In the genomic region with DNA sequence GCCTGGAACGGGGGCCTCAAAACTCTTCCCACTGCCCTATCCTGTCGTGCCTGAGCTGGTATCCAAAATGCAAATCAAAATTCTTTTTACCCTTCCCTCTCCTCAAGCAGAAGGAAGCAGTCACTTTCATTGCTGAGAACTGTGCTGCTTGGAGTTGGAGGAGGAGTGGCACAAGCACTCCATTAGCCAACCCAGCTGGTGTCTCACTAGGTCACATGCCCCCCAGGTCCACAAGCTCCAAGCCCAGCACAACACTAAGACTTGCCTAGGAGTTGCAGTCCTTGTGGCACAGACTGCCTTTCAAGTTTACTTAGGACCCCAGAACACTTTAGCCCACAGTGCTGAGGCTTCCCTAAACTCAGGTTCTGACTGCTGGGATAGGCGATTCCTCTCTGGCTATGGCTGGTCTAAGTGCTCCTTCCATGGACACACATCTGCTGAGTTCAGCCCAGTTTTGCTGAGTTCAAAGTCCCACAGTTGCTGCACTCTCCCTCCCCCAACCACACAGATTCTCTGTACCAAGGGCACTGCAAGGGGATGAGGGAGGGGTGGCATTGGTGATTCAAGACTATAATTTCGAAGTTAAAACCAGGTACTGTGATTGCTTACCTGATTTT, we compare ENCODE assay signal across 1 cellular context.
TF ChIP-seq lines count a peak whose summit lies in the region.

No MANE protein-coding gene starts in this region.

TF ChIP-seq in HepG2, 621 proteins besides CTCF, POLR2A, EP300 and RAD21 (continued from another document and continues in another):
- TF ChIP-seq, protein P1, sequence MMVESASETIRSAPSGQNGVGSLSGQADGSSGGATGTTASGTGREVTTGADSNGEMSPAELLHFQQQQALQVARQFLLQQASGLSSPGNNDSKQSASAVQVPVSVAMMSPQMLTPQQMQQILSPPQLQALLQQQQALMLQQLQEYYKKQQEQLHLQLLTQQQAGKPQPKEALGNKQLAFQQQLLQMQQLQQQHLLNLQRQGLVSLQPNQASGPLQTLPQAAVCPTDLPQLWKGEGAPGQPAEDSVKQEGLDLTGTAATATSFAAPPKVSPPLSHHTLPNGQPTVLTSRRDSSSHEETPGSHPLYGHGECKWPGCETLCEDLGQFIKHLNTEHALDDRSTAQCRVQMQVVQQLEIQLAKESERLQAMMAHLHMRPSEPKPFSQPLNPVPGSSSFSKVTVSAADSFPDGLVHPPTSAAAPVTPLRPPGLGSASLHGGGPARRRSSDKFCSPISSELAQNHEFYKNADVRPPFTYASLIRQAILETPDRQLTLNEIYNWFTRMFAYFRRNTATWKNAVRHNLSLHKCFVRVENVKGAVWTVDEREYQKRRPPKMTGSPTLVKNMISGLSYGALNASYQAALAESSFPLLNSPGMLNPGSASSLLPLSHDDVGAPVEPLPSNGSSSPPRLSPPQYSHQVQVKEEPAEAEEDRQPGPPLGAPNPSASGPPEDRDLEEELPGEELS (CRISPR knock-in tag; IDR thresholded peaks at IDR 0.05): no peak
- TF ChIP-seq SAP130 (CRISPR knock-in tag; IDR thresholded peaks at IDR 0.05; ENCODE audit: low read depth): 0 out of 2 replicates have a peak, but pooled peaks have one; percentile 23
- no peak for TF ChIP-seq ZNF337 (CRISPR knock-in tag; IDR thresholded peaks at IDR 0.05; ENCODE audit: borderline replicate concordance, low read depth)
- TF ChIP-seq TCF12 (IDR thresholded peaks at IDR 0.05): no peak
- TF ChIP-seq TCF12 (CRISPR knock-in tag; IDR thresholded peaks at IDR 0.05): no peak
- TF ChIP-seq, protein P2, sequence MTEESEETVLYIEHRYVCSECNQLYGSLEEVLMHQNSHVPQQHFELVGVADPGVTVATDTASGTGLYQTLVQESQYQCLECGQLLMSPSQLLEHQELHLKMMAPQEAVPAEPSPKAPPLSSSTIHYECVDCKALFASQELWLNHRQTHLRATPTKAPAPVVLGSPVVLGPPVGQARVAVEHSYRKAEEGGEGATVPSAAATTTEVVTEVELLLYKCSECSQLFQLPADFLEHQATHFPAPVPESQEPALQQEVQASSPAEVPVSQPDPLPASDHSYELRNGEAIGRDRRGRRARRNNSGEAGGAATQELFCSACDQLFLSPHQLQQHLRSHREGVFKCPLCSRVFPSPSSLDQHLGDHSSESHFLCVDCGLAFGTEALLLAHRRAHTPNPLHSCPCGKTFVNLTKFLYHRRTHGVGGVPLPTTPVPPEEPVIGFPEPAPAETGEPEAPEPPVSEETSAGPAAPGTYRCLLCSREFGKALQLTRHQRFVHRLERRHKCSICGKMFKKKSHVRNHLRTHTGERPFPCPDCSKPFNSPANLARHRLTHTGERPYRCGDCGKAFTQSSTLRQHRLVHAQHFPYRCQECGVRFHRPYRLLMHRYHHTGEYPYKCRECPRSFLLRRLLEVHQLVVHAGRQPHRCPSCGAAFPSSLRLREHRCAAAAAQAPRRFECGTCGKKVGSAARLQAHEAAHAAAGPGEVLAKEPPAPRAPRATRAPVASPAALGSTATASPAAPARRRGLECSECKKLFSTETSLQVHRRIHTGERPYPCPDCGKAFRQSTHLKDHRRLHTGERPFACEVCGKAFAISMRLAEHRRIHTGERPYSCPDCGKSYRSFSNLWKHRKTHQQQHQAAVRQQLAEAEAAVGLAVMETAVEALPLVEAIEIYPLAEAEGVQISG (CRISPR knock-in tag; IDR thresholded peaks at IDR 0.05): no peak
- TF ChIP-seq MAFK (conservative IDR thresholded peaks at IDR 0.05 in 1 of 2, IDR thresholded peaks at IDR 0.05 in 1 of 2; ENCODE audit: low read length in 2 of 2): 0 out of 4 replicates have a peak, but pooled peaks of 1 of the 2 experiments have one; percentile 2
- no peak for TF ChIP-seq AGO2 (optimal IDR thresholded peaks at IDR 0.05; ENCODE audit: low read depth, low read length)
- 0 out of 2 replicates have a peak, but pooled peaks have one; percentile 18 for TF ChIP-seq POGZ (CRISPR knock-in tag; IDR thresholded peaks at IDR 0.05)
- no peak for TF ChIP-seq GLI4 (CRISPR knock-in tag; IDR thresholded peaks at IDR 0.05; ENCODE audit: borderline replicate concordance)
- 0 out of 2 replicates have a peak, but pooled peaks have one; percentile 51 for TF ChIP-seq NFKBIZ (CRISPR knock-in tag; IDR thresholded peaks at IDR 0.05)
- no peak for TF ChIP-seq SCMH1 (CRISPR knock-in tag; IDR thresholded peaks at IDR 0.05; ENCODE audit: borderline replicate concordance)
- TF ChIP-seq CEBPB (IDR thresholded peaks at IDR 0.05; ENCODE audit: borderline replicate concordance, low read depth, low read length): no peak
- TF ChIP-seq, protein P3, sequence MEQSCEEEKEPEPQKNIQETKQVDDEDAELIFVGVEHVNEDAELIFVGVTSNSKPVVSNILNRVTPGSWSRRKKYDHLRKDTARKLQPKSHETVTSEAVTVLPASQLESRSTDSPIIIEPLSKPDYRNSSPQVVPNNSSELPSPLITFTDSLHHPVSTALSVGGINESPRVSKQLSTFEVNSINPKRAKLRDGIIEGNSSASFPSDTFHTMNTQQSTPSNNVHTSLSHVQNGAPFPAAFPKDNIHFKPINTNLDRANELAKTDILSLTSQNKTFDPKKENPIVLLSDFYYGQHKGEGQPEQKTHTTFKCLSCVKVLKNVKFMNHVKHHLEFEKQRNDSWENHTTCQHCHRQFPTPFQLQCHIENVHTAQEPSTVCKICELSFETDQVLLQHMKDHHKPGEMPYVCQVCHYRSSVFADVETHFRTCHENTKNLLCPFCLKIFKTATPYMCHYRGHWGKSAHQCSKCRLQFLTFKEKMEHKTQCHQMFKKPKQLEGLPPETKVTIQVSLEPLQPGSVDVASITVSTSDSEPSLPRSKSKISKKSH (CRISPR knock-in tag; IDR thresholded peaks at IDR 0.05; ENCODE audit: borderline replicate concordance): no peak
- TF ChIP-seq MEF2D (CRISPR knock-in tag; IDR thresholded peaks at IDR 0.05): no peak
- peak; percentile 34; the same call in 1 of the 2 replicates for TF ChIP-seq THAP11 (CRISPR knock-in tag; IDR thresholded peaks at IDR 0.05)
- no peak for TF ChIP-seq ZSCAN29 (CRISPR knock-in tag; conservative IDR thresholded peaks at IDR 0.05)
- TF ChIP-seq, protein P4, sequence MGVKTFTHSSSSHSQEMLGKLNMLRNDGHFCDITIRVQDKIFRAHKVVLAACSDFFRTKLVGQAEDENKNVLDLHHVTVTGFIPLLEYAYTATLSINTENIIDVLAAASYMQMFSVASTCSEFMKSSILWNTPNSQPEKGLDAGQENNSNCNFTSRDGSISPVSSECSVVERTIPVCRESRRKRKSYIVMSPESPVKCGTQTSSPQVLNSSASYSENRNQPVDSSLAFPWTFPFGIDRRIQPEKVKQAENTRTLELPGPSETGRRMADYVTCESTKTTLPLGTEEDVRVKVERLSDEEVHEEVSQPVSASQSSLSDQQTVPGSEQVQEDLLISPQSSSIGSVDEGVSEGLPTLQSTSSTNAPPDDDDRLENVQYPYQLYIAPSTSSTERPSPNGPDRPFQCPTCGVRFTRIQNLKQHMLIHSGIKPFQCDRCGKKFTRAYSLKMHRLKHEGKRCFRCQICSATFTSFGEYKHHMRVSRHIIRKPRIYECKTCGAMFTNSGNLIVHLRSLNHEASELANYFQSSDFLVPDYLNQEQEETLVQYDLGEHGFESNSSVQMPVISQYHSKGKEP (CRISPR knock-in tag; IDR thresholded peaks at IDR 0.05): no peak
- TF ChIP-seq MYNN (CRISPR knock-in tag; IDR thresholded peaks at IDR 0.05; ENCODE audit: low read depth): no peak
- no peak for TF ChIP-seq ZFP90 (CRISPR knock-in tag; IDR thresholded peaks at IDR 0.05; ENCODE audit: borderline replicate concordance)
- no peak for TF ChIP-seq BCL6 (CRISPR knock-in tag; IDR thresholded peaks at IDR 0.05)
- no peak for TF ChIP-seq SMAD1 (CRISPR knock-in tag; IDR thresholded peaks at IDR 0.05; ENCODE audit: borderline replicate concordance, low read depth)
- no peak for TF ChIP-seq ZNF430 (CRISPR knock-in tag; IDR thresholded peaks at IDR 0.05)
- no peak for TF ChIP-seq PCBP2 (optimal IDR thresholded peaks at IDR 0.05; ENCODE audit: low read depth, low read length, poor library complexity, severe bottlenecking)
- no peak for TF ChIP-seq CCAR2 (optimal IDR thresholded peaks at IDR 0.05; ENCODE audit: low read depth, low read length)
- no peak for TF ChIP-seq ZNF607 (CRISPR knock-in tag; IDR thresholded peaks at IDR 0.05; ENCODE audit: borderline replicate concordance)
- no peak for TF ChIP-seq ZNF75D (CRISPR knock-in tag; IDR thresholded peaks at IDR 0.05; ENCODE audit: borderline replicate concordance)
- no peak for TF ChIP-seq NFATC3 (CRISPR knock-in tag; IDR thresholded peaks at IDR 0.05)
- TF ChIP-seq, protein P5, sequence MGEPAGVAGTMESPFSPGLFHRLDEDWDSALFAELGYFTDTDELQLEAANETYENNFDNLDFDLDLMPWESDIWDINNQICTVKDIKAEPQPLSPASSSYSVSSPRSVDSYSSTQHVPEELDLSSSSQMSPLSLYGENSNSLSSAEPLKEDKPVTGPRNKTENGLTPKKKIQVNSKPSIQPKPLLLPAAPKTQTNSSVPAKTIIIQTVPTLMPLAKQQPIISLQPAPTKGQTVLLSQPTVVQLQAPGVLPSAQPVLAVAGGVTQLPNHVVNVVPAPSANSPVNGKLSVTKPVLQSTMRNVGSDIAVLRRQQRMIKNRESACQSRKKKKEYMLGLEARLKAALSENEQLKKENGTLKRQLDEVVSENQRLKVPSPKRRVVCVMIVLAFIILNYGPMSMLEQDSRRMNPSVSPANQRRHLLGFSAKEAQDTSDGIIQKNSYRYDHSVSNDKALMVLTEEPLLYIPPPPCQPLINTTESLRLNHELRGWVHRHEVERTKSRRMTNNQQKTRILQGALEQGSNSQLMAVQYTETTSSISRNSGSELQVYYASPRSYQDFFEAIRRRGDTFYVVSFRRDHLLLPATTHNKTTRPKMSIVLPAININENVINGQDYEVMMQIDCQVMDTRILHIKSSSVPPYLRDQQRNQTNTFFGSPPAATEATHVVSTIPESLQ (CRISPR knock-in tag; conservative IDR thresholded peaks at IDR 0.05): no peak
- no peak for TF ChIP-seq NCOA2 (CRISPR knock-in tag; IDR thresholded peaks at IDR 0.05)
- no peak for TF ChIP-seq ETV6 (CRISPR knock-in tag; conservative IDR thresholded peaks at IDR 0.05)
- TF ChIP-seq, protein P6, sequence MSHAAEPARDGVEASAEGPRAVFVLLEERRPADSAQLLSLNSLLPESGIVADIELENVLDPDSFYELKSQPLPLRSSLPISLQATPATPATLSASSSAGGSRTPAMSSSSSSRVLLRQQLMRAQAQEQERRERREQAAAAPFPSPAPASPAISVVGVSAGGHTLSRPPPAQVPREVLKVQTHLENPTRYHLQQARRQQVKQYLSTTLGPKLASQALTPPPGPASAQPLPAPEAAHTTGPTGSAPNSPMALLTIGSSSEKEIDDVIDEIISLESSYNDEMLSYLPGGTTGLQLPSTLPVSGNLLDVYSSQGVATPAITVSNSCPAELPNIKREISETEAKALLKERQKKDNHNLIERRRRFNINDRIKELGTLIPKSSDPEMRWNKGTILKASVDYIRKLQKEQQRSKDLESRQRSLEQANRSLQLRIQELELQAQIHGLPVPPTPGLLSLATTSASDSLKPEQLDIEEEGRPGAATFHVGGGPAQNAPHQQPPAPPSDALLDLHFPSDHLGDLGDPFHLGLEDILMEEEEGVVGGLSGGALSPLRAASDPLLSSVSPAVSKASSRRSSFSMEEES (CRISPR knock-in tag; IDR thresholded peaks at IDR 0.05): no peak
- TF ChIP-seq ZC3H4 (CRISPR knock-in tag; IDR thresholded peaks at IDR 0.05; ENCODE audit: borderline replicate concordance): no peak
- TF ChIP-seq ZNF530 (CRISPR knock-in tag; IDR thresholded peaks at IDR 0.05; ENCODE audit: low read depth): no peak
- TF ChIP-seq GFI1 (CRISPR knock-in tag; IDR thresholded peaks at IDR 0.05; ENCODE audit: borderline replicate concordance): 0 out of 2 replicates have a peak, but pooled peaks have one; percentile 10
- TF ChIP-seq, protein P7, sequence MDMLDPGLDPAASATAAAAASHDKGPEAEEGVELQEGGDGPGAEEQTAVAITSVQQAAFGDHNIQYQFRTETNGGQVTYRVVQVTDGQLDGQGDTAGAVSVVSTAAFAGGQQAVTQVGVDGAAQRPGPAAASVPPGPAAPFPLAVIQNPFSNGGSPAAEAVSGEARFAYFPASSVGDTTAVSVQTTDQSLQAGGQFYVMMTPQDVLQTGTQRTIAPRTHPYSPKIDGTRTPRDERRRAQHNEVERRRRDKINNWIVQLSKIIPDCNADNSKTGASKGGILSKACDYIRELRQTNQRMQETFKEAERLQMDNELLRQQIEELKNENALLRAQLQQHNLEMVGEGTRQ (IDR thresholded peaks at IDR 0.05; ENCODE audit: low read depth, low read length): no peak
- TF ChIP-seq, protein P7 (CRISPR knock-in tag; IDR thresholded peaks at IDR 0.05; ENCODE audit: borderline replicate concordance): peak; percentile 62; the same call in 1 of the 2 replicates
- TF ChIP-seq TEAD3 (CRISPR knock-in tag; optimal IDR thresholded peaks at IDR 0.05; ENCODE audit: borderline replicate concordance): peak; percentile 29
- TF ChIP-seq, protein P8, sequence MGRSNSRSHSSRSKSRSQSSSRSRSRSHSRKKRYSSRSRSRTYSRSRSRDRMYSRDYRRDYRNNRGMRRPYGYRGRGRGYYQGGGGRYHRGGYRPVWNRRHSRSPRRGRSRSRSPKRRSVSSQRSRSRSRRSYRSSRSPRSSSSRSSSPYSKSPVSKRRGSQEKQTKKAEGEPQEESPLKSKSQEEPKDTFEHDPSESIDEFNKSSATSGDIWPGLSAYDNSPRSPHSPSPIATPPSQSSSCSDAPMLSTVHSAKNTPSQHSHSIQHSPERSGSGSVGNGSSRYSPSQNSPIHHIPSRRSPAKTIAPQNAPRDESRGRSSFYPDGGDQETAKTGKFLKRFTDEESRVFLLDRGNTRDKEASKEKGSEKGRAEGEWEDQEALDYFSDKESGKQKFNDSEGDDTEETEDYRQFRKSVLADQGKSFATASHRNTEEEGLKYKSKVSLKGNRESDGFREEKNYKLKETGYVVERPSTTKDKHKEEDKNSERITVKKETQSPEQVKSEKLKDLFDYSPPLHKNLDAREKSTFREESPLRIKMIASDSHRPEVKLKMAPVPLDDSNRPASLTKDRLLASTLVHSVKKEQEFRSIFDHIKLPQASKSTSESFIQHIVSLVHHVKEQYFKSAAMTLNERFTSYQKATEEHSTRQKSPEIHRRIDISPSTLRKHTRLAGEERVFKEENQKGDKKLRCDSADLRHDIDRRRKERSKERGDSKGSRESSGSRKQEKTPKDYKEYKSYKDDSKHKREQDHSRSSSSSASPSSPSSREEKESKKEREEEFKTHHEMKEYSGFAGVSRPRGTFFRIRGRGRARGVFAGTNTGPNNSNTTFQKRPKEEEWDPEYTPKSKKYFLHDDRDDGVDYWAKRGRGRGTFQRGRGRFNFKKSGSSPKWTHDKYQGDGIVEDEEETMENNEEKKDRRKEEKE (IDR thresholded peaks at IDR 0.05): no peak
- TF ChIP-seq ZFP41 (CRISPR knock-in tag; IDR thresholded peaks at IDR 0.05; ENCODE audit: borderline replicate concordance): no peak
- no peak for TF ChIP-seq ZC3H13 (CRISPR knock-in tag; IDR thresholded peaks at IDR 0.05)
- TF ChIP-seq SP1 (IDR thresholded peaks at IDR 0.05): no peak
- 0 out of 2 replicates have a peak, but pooled peaks have one; percentile 18 for TF ChIP-seq SP1 (CRISPR knock-in tag; IDR thresholded peaks at IDR 0.05)
- no peak for TF ChIP-seq HDAC6 (IDR thresholded peaks at IDR 0.05; ENCODE audit: low read depth, low read length)
- TF ChIP-seq PAF1 (CRISPR knock-in tag; IDR thresholded peaks at IDR 0.05): no peak
- TF ChIP-seq ZNF350 (CRISPR knock-in tag; IDR thresholded peaks at IDR 0.05; ENCODE audit: borderline replicate concordance, low read depth): 0 out of 2 replicates have a peak, but pooled peaks have one; percentile 25
- TF ChIP-seq ZNF33B (CRISPR knock-in tag; IDR thresholded peaks at IDR 0.05): no peak
